In the genomic region with DNA sequence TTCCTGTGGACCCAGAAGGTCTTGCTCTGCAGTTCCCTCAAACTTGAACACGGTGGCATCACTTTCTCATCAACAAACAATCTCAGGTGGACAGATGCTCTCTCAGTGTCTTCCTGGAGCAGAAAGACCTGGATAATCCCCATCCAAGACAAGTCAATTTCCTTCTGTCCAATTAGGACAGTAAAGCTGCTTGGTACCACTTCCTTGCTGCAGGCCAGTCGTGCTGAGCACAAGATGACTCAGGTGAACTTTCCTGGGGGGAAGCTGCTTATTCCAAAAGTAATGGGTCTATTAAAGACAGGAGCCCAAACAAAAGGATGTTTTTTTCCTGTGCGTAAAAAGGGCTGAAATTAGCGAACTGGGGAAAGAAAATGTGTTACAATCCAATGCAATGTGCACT, we compare ENCODE assay signal across 14 cellular contexts.
"Had no signal": no experiment of that assay in that cellular context is flagged by ENCODE, and none has a peak within 500 bp of the region (broad histone marks: within the 10 kb centered on the region; RNA-seq: fewer than 3 reads in every experiment).

No MANE protein-coding gene starts in this region.

- H3K9ac ChIP-seq: parathyroid adenoma, SK-N-SH had no signal

- H3K4me3 ChIP-seq: cardiac muscle cell, colonic mucosa, lung, suprapubic skin, upper lobe of left lung had no signal

- ATAC-seq: activated T-helper 17 cell treated with anti-CD3 and anti-CD28 coated beads, Interleukin-2, amount 50 U/mL, for 72 hours; left colon; stimulated activated memory B cell treated with anti-CD40 and anti-IgM and Interleukin-4, amounts not matched to agents 10 μg/mL and 1 μg/mL and 100 μg/mL, for 72 hours had no signal

- H3K36me3 ChIP-seq: cardiac muscle cell, colonic mucosa, neutrophil, suprapubic skin, upper lobe of left lung had no signal

- H3K4me2 ChIP-seq: SK-N-SH had no signal

- H3K27ac ChIP-seq: cardiac muscle cell, colonic mucosa, neutrophil, parathyroid adenoma, suprapubic skin, upper lobe of left lung had no signal

- DNase-seq: activated CD8-positive, alpha-beta memory T cell treated with anti-CD3 and anti-CD28 coated beads, Interleukin-2, amount 50 U/mL, for 48 hours; colonic mucosa; left colon; midbrain; SK-N-SH; T-helper 1 cell; upper lobe of left lung had no signal

- H3K9me3 Mint-ChIP-seq: activated T-helper 17 cell treated with anti-CD3 and anti-CD28 coated beads, Interleukin-2, amount 50 U/mL, for 72 hours; stimulated activated memory B cell treated with anti-CD40 and anti-IgM and Interleukin-4, amounts not matched to agents 10 μg/mL and 1 μg/mL and 100 μg/mL, for 72 hours had no signal

- H3K9me3 ChIP-seq: colonic mucosa, neutrophil, SK-N-SH, suprapubic skin, upper lobe of left lung had no signal

- H3K27me3 ChIP-seq: cardiac muscle cell, colonic mucosa, neutrophil, suprapubic skin, upper lobe of left lung had no signal

- H3K27me3 Mint-ChIP-seq: activated T-helper 17 cell treated with anti-CD3 and anti-CD28 coated beads, Interleukin-2, amount 50 U/mL, for 72 hours; stimulated activated memory B cell treated with anti-CD40 and anti-IgM and Interleukin-4, amounts not matched to agents 10 μg/mL and 1 μg/mL and 100 μg/mL, for 72 hours had no signal

- H3K4me3 Mint-ChIP-seq: activated T-helper 17 cell treated with anti-CD3 and anti-CD28 coated beads, Interleukin-2, amount 50 U/mL, for 72 hours; stimulated activated memory B cell treated with anti-CD40 and anti-IgM and Interleukin-4, amounts not matched to agents 10 μg/mL and 1 μg/mL and 100 μg/mL, for 72 hours had no signal

- H3K27ac Mint-ChIP-seq: activated T-helper 17 cell treated with anti-CD3 and anti-CD28 coated beads, Interleukin-2, amount 50 U/mL, for 72 hours; stimulated activated memory B cell treated with anti-CD40 and anti-IgM and Interleukin-4, amounts not matched to agents 10 μg/mL and 1 μg/mL and 100 μg/mL, for 72 hours had no signal

- H2AFZ ChIP-seq: parathyroid adenoma had no signal
